Comparison of ENCODE assay signal across 7 cellular contexts in genomic region chr1:7128293-7128692, GRCh38.
"Had no signal": no experiment of that assay in that cellular context is flagged by ENCODE, and none has a peak within 500 bp of the region (broad histone marks: within the 10 kb centered on the region; RNA-seq: fewer than 3 reads in every experiment).

No MANE protein-coding gene starts in this region.

- DNase-seq: GM23248, GOT3, H7, IMR-90 had no signal

- H3K9ac ChIP-seq: GM23248 had no signal

- H3K4me3 ChIP-seq: GM23248, HAP-1 had no signal

- H2AFZ ChIP-seq: GM23248 had no signal

- FAIRE-seq: HTR-8/SVneo had no signal

- ATAC-seq: HCT116 had no signal

- H3K27ac ChIP-seq: GM23248 had no signal

- H3K36me3 ChIP-seq: HAP-1 had no signal

- H3K4me1 ChIP-seq: HAP-1 had no signal

- H3K9me3 ChIP-seq: HAP-1 had no signal
